30 cellular contexts compared by ENCODE assay signal in genomic region chr7:28042721-28043120, GRCh38.
"Had no signal": no experiment of that assay in that cellular context is flagged by ENCODE, and none has a peak within 500 bp of the region (broad histone marks: within the 10 kb centered on the region; RNA-seq: fewer than 3 reads in every experiment).

No MANE protein-coding gene starts in this region.

- ATAC-seq: T-cell had no signal

- H3K27ac Mint-ChIP-seq: activated B cell treated with CpG ODN at 0.5 μM for 24 hours; activated CD4-positive, alpha-beta T cell treated with anti-CD3 and anti-CD28 coated beads, Interleukin-2, amount 10 ng/mL, durations not matched to agents 7 days and 5 days; brain; T-cell had no signal

- H3K4me3 Mint-ChIP-seq: activated B cell treated with CpG ODN at 0.5 μM for 24 hours; activated CD4-positive, alpha-beta memory T cell treated with anti-CD3 and anti-CD28 coated beads for 36 hours; activated CD4-positive, alpha-beta T cell treated with anti-CD3 and anti-CD28 coated beads, Interleukin-2, amount 10 ng/mL, durations not matched to agents 7 days and 5 days; activated naive CD4-positive, alpha-beta T cell treated with anti-CD3 and anti-CD28 coated beads, Interleukin-2, amount 50 U/mL, for 24 hours; brain; T-cell had no signal

- H3K36me3 Mint-ChIP-seq: brain had no signal

- H3K27me3 Mint-ChIP-seq: activated B cell treated with CpG ODN at 0.5 μM for 24 hours; activated naive CD4-positive, alpha-beta T cell treated with anti-CD3 and anti-CD28 coated beads, Interleukin-2, amount 50 U/mL, for 24 hours; T-cell had no signal

- H3K27ac ChIP-seq: SK-N-MC had no signal

- DNase-seq: activated B cell treated with CpG ODN at 0.5 μM for 24 hours; activated CD4-positive, alpha-beta memory T cell treated with anti-CD3 and anti-CD28 coated beads for 36 hours; activated CD4-positive, alpha-beta T cell treated with anti-CD3 and anti-CD28 coated beads, Interleukin-2, amount 10 ng/mL, durations not matched to agents 7 days and 5 days; activated CD8-positive, alpha-beta memory T cell treated with anti-CD3 and anti-CD28 coated beads for 24 hours; activated effector memory CD4-positive, alpha-beta T cell treated with Interleukin-2 at 50 U/mL for 16 hours; activated naive CD4-positive, alpha-beta T cell; activated T-cell treated with anti-CD3 and anti-CD28 coated beads, Interleukin-2, amount 50 U/mL, for 48 hours; aorta; cerebellar nuclear complex; MG63; MV-4-11; NCI-H1092 treated with DMSO at 0.1 percent for 48 hours; NCI-H1417 treated with DMSO at 0.1 percent for 48 hours; NCI-H1694; NCI-H2029; NCI-H2107; NCI-H2171 treated with DMSO at 0.1 percent for 48 hours; NCI-H345; NCI-H510A; NCI-H526 treated with DMSO at 0.1 percent for 48 hours; NCI-H82; SIG-M5; T-cell; T-helper 2 cell; T1000 had no signal

- H3K9me3 ChIP-seq: MG63 had no signal

- H3K27me3 ChIP-seq: MG63 had no signal

- H3K36me3 ChIP-seq: MG63 had no signal

- H3K4me3 ChIP-seq: MG63, SK-N-MC had no signal

- FAIRE-seq: RCC 7860, TTC549 had no signal

- H3K9me3 Mint-ChIP-seq: activated B cell treated with CpG ODN at 0.5 μM for 24 hours; activated CD4-positive, alpha-beta T cell treated with anti-CD3 and anti-CD28 coated beads, Interleukin-2, amount 10 ng/mL, durations not matched to agents 7 days and 5 days; brain; T-cell had no signal
